ENCODE assay signal across 26 cellular contexts in the genomic region with DNA sequence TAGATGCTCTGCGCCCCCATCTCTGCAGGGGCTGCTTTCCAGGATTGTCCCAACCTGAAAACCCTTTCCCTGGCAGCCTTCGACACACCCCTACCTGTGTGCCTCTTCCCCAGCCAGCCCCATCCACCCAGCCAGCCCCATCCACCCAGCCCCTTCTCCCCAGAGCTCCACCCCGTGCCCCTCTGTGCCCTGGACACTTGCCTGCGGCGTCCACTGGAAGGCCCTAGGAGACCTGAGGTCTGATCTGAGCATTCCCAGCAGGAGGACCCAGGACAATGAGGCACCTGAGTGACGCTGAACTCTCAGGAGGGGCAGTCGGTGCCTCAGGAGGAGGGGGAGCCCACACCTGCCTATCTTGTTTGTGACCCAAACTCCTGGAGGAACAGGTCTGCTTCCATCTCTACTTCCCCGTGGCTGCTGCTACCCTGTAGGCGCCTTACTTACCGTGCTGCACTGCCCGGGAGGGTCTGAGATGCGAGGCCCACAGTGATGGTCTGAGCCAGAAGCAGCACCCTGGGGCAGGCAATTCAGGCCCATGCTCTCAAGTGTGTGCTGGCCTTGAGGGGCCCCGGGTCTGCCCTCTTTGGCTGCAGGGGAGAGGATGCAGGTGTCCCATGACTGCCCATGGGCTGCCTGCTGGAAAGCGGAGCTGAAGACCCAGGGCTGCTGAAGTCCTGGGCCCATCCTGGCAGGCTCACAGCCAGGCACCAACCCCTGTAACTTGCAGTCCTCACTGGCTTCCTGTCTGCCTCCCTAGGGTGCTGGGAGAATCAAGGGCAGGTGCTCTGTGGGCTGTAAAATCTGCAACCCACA. TPM values are rescaled to one million over a fixed set of nuclear protein-coding genes. Genes with fewer than 3 reads are reported as not detected.
A peak's percentile ranks its signal among the peaks of the same experiment; 100 is the strongest.
DNase-seq lines count a peak whose midpoint lies in the region; ATAC-seq and TF ChIP-seq lines count a peak whose summit lies in the region.
"Had no signal": no experiment of that assay in that cellular context is flagged by ENCODE, and none has a peak within 500 bp of the region (broad histone marks: within the 10 kb centered on the region; RNA-seq: fewer than 3 reads in every experiment).

No MANE protein-coding gene starts in this region.

- peaks cover 3% of the 10 kb centered on the region for H3K27me3 Mint-ChIP-seq in activated naive CD4-positive, alpha-beta T cell treated with anti-CD3 and anti-CD28 coated beads, Interleukin-2, amount 10 ng/mL, durations not matched to agents 7 days and 5 days
- peaks cover 2% of the 10 kb centered on the region for H3K27me3 Mint-ChIP-seq in endodermal cell (ENCODE audit: insufficient read depth)
- H3K27me3 Mint-ChIP-seq: activated CD4-positive, alpha-beta memory T cell treated with anti-CD3 and anti-CD28 coated beads for 36 hours; activated naive CD8-positive, alpha-beta T cell treated with anti-CD3 and anti-CD28 coated beads, Interleukin-2, amount 50 U/mL, for 24 hours; CD8-positive, alpha-beta memory T cell; memory B cell had no signal

- intact Hi-C loops in sciatic nerve (cut with DNase I), result no loop called here

- H3K4me1 Mint-ChIP-seq in activated naive CD4-positive, alpha-beta T cell treated with anti-CD3 and anti-CD28 coated beads, Interleukin-2, amount 10 ng/mL, durations not matched to agents 7 days and 5 days, result peaks cover 30% of the 10 kb centered on the region
- peaks cover 24% of the 10 kb centered on the region for H3K4me1 Mint-ChIP-seq in endodermal cell

- H3K4me3 ChIP-seq in HL-60 (replicated peaks; ENCODE audit: insufficient read depth, low read length) (no peak overlapping the region), endodermal cell (ENCODE audit: low read length) (no peak overlapping the region)
- H3K4me3 ChIP-seq: skin epidermis, stomach, thyroid gland had no signal

- ATAC-seq in sciatic nerve (no peak), HG03460 (IDR thresholded peaks at IDR 0.05; ENCODE audit: unreplicated experiment) (no peak), GM18511 (IDR thresholded peaks at IDR 0.05; ENCODE audit: unreplicated experiment) (no peak)
- ATAC-seq: activated CD4-positive, CD25-positive, alpha-beta regulatory T cell treated with anti-CD3 and anti-CD28 coated beads, Interleukin-2, amount 50 U/mL, for 24 hours; activated naive CD8-positive, alpha-beta T cell treated with anti-CD3 and anti-CD28 coated beads, Interleukin-2, amount 50 U/mL, for 24 hours had no signal

- no peaks in the 10 kb centered on the region for H3K9me3 Mint-ChIP-seq in activated naive CD4-positive, alpha-beta T cell treated with anti-CD3 and anti-CD28 coated beads, Interleukin-2, amount 10 ng/mL, durations not matched to agents 7 days and 5 days
- no peaks in the 10 kb centered on the region for H3K9me3 Mint-ChIP-seq in endodermal cell
- H3K9me3 Mint-ChIP-seq: activated CD4-positive, alpha-beta memory T cell treated with anti-CD3 and anti-CD28 coated beads for 36 hours; activated naive CD8-positive, alpha-beta T cell treated with anti-CD3 and anti-CD28 coated beads, Interleukin-2, amount 50 U/mL, for 24 hours; activated T-helper 2 cell treated with anti-CD3 and anti-CD28 coated beads, Interferon-gamma antibody, Interleukin-2, Interleukin-4, amounts not matched to agents 10 μg/mL and 5 μg/mL and 100 μg/mL, durations not matched to agents 14 hours and 24 hours and 36 hours; CD8-positive, alpha-beta memory T cell; memory B cell had no signal

- no peak overlapping the region for H3K27ac Mint-ChIP-seq in activated naive CD4-positive, alpha-beta T cell treated with anti-CD3 and anti-CD28 coated beads, Interleukin-2, amount 10 ng/mL, durations not matched to agents 7 days and 5 days
- no peak overlapping the region for H3K27ac Mint-ChIP-seq in endodermal cell
- H3K27ac Mint-ChIP-seq: activated CD4-positive, alpha-beta memory T cell treated with anti-CD3 and anti-CD28 coated beads for 36 hours; activated naive CD8-positive, alpha-beta T cell treated with anti-CD3 and anti-CD28 coated beads, Interleukin-2, amount 50 U/mL, for 24 hours; activated T-helper 2 cell treated with anti-CD3 and anti-CD28 coated beads, Interferon-gamma antibody, Interleukin-2, Interleukin-4, amounts not matched to agents 10 μg/mL and 5 μg/mL and 100 μg/mL, durations not matched to agents 14 hours and 24 hours and 36 hours; CD8-positive, alpha-beta memory T cell; memory B cell had no signal

- WGBS in endodermal cell (ENCODE audit: insufficient coverage in 1 of 2, insufficient read length in 1 of 2), 2 experiments, result 90 to 93% methylated on average over 11 to 14 of the region's 14 CpGs

- TF ChIP-seq CTCF in HL-60 (IDR thresholded peaks at IDR 0.05; ENCODE audit: insufficient read depth, low read length), result no peak
- TF ChIP-seq CTCF in endodermal cell (conservative IDR thresholded peaks at IDR 0.05), result no peak

- H3K27me3 ChIP-seq in HL-60 (ENCODE audit: insufficient read depth, poor library complexity, severe bottlenecking) (no peaks in the 10 kb centered on the region), endodermal cell (ENCODE audit: control insufficient read depth, insufficient read depth, low read length, poor library complexity, severe bottlenecking) (no peaks in the 10 kb centered on the region)
- H3K27me3 ChIP-seq: stomach, thyroid gland had no signal

- H3K36me3 ChIP-seq in endodermal cell (ENCODE audit: control insufficient read depth, insufficient read depth, low read length), result peaks cover 38% of the 10 kb centered on the region

- peak; percentile 11 for DNase-seq in activated naive CD4-positive, alpha-beta T cell treated with anti-CD3 and anti-CD28 coated beads, Interleukin-2, amount 10 ng/mL, durations not matched to agents 7 days and 5 days
- DNase-seq in activated naive CD4-positive, alpha-beta T cell (lab: John Stamatoyannopoulos, UW), result no peak
- DNase-seq in HL-60 (ENCODE audit: low read depth in 1 of 2, low spot score in 1 of 2) (no peak), endodermal cell (peak; percentile 45), sciatic nerve (ENCODE audit: low spot score) (peak; percentile 45), mesenteric fat pad (ENCODE audit: low spot score) (no peak)
- DNase-seq: activated CD4-positive, alpha-beta memory T cell treated with anti-CD3 and anti-CD28 coated beads for 36 hours; activated naive CD8-positive, alpha-beta T cell treated with anti-CD3 and anti-CD28 coated beads, Interleukin-2, amount 50 U/mL, for 24 hours; glutamatergic neuron; IMR-90; NCI-H1105 treated with DMSO at 0.1 percent for 48 hours; NCI-H2029; NCI-H774; occipital lobe; stimulated activated CD8-positive, alpha-beta memory T cell treated with anti-CD3 and anti-CD28 coated beads, Interleukin-4, amount 100 ng/mL, for 48 hours; stomach; T-helper 1 cell; thyroid gland had no signal

- H3K4me3 Mint-ChIP-seq in activated naive CD4-positive, alpha-beta T cell treated with anti-CD3 and anti-CD28 coated beads, Interleukin-2, amount 10 ng/mL, durations not matched to agents 7 days and 5 days, result no peak overlapping the region
- no peak overlapping the region for H3K4me3 Mint-ChIP-seq in endodermal cell
- H3K4me3 Mint-ChIP-seq: activated CD4-positive, alpha-beta memory T cell treated with anti-CD3 and anti-CD28 coated beads for 36 hours; activated naive CD8-positive, alpha-beta T cell treated with anti-CD3 and anti-CD28 coated beads, Interleukin-2, amount 50 U/mL, for 24 hours; memory B cell had no signal

- peaks cover 24% of the 10 kb centered on the region for H3K36me3 Mint-ChIP-seq in activated naive CD4-positive, alpha-beta T cell treated with anti-CD3 and anti-CD28 coated beads, Interleukin-2, amount 10 ng/mL, durations not matched to agents 7 days and 5 days
- H3K36me3 Mint-ChIP-seq in endodermal cell (ENCODE audit: low read depth), result peaks cover 38% of the 10 kb centered on the region

- no peaks in the 10 kb centered on the region for H3K9me3 ChIP-seq in endodermal cell (ENCODE audit: control insufficient read depth, low read length)
- H3K9me3 ChIP-seq: stomach, thyroid gland had no signal

- no peak overlapping the region for H3K9ac ChIP-seq in endodermal cell (ENCODE audit: extremely low read depth, low read length, poor library complexity, severe bottlenecking)

- peaks cover 2% of the 10 kb centered on the region for H3K4me1 ChIP-seq in endodermal cell (ENCODE audit: control insufficient read depth, insufficient read depth, low read length)

- H3K27ac ChIP-seq in HL-60 (replicated peaks) (peak overlapping the region; percentile 3; the same call in 1 of the 2 replicates), endodermal cell (ENCODE audit: low read depth, low read length) (no peak overlapping the region)
- H3K27ac ChIP-seq: RWPE1, skin epidermis, stomach, thyroid gland had no signal

- CTCF ChIA-PET in activated naive CD4-positive, alpha-beta T cell treated with anti-CD3 and anti-CD28 coated beads, Interleukin-2, amount 10 ng/mL, durations not matched to agents 7 days and 5 days (lab: Charles Lee), result no interaction called here

RNA-seq across cellular contexts. Expression of a gene that starts 4.9 kb away (rescaled TPM):
- total RNA-seq in endodermal cell, result 100 to 1,000 TPM; 111 to 129 TPM
- polyA plus RNA-seq in endodermal cell (2013, experiment 1 of 2), result 89.0 TPM
- polyA plus RNA-seq in endodermal cell (2013, experiment 2 of 2), result 75.9 TPM
- 105 TPM for total RNA-seq in sciatic nerve
- total RNA-seq in mesenteric fat pad, result 116 TPM

Comparison
In these comparisons a context has a peak if more than half of its experiments do, and no peak if none do; other contexts are left out.
1. DNase-seq: peak in activated naive CD4-positive, alpha-beta T cell treated with anti-CD3 and anti-CD28 coated beads, Interleukin-2, amount 10 ng/mL, durations not matched to agents 7 days and 5 days (single experiment), endodermal cell (single experiment) and sciatic nerve (single experiment); none in activated naive CD4-positive, alpha-beta T cell (0 of 4), HL-60 (0 of 2) and mesenteric fat pad (single experiment).